ENCODE assay signal across 1 cellular context in the genomic region with DNA sequence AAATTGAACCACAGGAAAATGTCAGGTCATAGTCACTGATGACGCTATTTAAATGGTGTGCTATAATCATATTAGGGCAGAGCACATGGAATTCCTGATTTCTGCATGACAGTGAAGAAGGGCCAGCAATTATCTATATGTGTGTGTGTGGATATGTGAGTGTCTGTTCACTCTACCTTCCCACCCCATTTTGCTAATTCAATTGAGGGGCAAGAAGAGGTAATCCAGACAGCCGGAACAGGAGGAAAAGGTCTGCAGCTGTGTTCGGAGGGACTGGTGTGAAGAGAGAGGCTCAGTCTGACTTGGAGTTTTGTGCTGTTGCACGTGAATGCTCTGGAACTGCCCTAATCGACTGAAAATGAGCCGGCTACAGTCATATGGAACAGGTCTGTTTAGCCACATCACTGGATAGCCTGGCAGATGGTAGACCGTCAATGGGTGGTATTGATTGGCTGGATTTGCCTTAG.
A peak's percentile ranks its signal among the peaks of the same experiment; 100 is the strongest.
TF ChIP-seq lines count a peak whose summit lies in the region.

No MANE protein-coding gene starts in this region.

TF ChIP-seq in SK-N-SH, 30 proteins besides CTCF, POLR2A, EP300 and RAD21 (continued from another document):
- TF ChIP-seq, protein P1, sequence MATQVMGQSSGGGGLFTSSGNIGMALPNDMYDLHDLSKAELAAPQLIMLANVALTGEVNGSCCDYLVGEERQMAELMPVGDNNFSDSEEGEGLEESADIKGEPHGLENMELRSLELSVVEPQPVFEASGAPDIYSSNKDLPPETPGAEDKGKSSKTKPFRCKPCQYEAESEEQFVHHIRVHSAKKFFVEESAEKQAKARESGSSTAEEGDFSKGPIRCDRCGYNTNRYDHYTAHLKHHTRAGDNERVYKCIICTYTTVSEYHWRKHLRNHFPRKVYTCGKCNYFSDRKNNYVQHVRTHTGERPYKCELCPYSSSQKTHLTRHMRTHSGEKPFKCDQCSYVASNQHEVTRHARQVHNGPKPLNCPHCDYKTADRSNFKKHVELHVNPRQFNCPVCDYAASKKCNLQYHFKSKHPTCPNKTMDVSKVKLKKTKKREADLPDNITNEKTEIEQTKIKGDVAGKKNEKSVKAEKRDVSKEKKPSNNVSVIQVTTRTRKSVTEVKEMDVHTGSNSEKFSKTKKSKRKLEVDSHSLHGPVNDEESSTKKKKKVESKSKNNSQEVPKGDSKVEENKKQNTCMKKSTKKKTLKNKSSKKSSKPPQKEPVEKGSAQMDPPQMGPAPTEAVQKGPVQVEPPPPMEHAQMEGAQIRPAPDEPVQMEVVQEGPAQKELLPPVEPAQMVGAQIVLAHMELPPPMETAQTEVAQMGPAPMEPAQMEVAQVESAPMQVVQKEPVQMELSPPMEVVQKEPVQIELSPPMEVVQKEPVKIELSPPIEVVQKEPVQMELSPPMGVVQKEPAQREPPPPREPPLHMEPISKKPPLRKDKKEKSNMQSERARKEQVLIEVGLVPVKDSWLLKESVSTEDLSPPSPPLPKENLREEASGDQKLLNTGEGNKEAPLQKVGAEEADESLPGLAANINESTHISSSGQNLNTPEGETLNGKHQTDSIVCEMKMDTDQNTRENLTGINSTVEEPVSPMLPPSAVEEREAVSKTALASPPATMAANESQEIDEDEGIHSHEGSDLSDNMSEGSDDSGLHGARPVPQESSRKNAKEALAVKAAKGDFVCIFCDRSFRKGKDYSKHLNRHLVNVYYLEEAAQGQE (IDR thresholded peaks at IDR 0.05; ENCODE audit: low read depth, low read length), result no peak
- TF ChIP-seq JUND (IDR thresholded peaks at IDR 0.05) (no peak), FOXM1 (IDR thresholded peaks at IDR 0.05; ENCODE audit: low read depth) (no peak), TEAD4 (IDR thresholded peaks at IDR 0.05; ENCODE audit: borderline replicate concordance, insufficient read depth) (no peak), ELF1 (IDR thresholded peaks at IDR 0.05) (no peak), NFIC (IDR thresholded peaks at IDR 0.05; ENCODE audit: borderline replicate concordance) (no peak), RFX5 (IDR thresholded peaks at IDR 0.05; ENCODE audit: low read length) (peak; percentile 89), FOXJ3 (CRISPR knock-in tag; IDR thresholded peaks at IDR 0.05) (peak; percentile 97), GATA2 (CRISPR knock-in tag; IDR thresholded peaks at IDR 0.05) (peak; percentile 92), YY1 (IDR thresholded peaks at IDR 0.05; ENCODE audit: low read depth) (no peak), MXI1 (IDR thresholded peaks at IDR 0.05; ENCODE audit: low read depth, low read length) (peak; percentile 95), TAF1 (IDR thresholded peaks at IDR 0.05; ENCODE audit: borderline replicate concordance, low read depth, low read length) (no peak), FOSL2 (IDR thresholded peaks at IDR 0.05; ENCODE audit: borderline replicate concordance, low read depth) (no peak), TCF12 (IDR thresholded peaks at IDR 0.05) (peak; percentile 53), RCOR1 (IDR thresholded peaks at IDR 0.05; ENCODE audit: low read length) (peak; percentile 100), SIN3A (IDR thresholded peaks at IDR 0.05; ENCODE audit: borderline replicate concordance, low read depth, low read length) (no peak), EZH2phosphoT487 (IDR thresholded peaks at IDR 0.05; ENCODE audit: borderline replicate concordance, low read depth) (no peak), RXRA (IDR thresholded peaks at IDR 0.05; ENCODE audit: borderline replicate concordance, low read depth) (no peak), POLR2AphosphoS5 (IDR thresholded peaks at IDR 0.05; ENCODE audit: low read depth, low read length) (0 out of 2 replicates have a peak, but pooled peaks have one; percentile 47), SMC3 (IDR thresholded peaks at IDR 0.05; ENCODE audit: low read depth, low read length) (no peak; the same call in 1 of the 2 replicates), GABPA (IDR thresholded peaks at IDR 0.05; ENCODE audit: low read depth) (no peak), CHD2 (IDR thresholded peaks at IDR 0.05; ENCODE audit: low read length, partially characterized antibody) (peak; percentile 81), NRF1 (IDR thresholded peaks at IDR 0.05; ENCODE audit: low read depth, low read length) (no peak)
- TF ChIP-seq, protein P2, sequence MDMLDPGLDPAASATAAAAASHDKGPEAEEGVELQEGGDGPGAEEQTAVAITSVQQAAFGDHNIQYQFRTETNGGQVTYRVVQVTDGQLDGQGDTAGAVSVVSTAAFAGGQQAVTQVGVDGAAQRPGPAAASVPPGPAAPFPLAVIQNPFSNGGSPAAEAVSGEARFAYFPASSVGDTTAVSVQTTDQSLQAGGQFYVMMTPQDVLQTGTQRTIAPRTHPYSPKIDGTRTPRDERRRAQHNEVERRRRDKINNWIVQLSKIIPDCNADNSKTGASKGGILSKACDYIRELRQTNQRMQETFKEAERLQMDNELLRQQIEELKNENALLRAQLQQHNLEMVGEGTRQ (IDR thresholded peaks at IDR 0.05; ENCODE audit: borderline replicate concordance, low read depth, low read length), result no peak
- TF ChIP-seq, protein P3, sequence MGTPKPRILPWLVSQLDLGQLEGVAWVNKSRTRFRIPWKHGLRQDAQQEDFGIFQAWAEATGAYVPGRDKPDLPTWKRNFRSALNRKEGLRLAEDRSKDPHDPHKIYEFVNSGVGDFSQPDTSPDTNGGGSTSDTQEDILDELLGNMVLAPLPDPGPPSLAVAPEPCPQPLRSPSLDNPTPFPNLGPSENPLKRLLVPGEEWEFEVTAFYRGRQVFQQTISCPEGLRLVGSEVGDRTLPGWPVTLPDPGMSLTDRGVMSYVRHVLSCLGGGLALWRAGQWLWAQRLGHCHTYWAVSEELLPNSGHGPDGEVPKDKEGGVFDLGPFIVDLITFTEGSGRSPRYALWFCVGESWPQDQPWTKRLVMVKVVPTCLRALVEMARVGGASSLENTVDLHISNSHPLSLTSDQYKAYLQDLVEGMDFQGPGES (IDR thresholded peaks at IDR 0.05; ENCODE audit: low read depth, low read length), result no peak
- TF ChIP-seq, protein P4, sequence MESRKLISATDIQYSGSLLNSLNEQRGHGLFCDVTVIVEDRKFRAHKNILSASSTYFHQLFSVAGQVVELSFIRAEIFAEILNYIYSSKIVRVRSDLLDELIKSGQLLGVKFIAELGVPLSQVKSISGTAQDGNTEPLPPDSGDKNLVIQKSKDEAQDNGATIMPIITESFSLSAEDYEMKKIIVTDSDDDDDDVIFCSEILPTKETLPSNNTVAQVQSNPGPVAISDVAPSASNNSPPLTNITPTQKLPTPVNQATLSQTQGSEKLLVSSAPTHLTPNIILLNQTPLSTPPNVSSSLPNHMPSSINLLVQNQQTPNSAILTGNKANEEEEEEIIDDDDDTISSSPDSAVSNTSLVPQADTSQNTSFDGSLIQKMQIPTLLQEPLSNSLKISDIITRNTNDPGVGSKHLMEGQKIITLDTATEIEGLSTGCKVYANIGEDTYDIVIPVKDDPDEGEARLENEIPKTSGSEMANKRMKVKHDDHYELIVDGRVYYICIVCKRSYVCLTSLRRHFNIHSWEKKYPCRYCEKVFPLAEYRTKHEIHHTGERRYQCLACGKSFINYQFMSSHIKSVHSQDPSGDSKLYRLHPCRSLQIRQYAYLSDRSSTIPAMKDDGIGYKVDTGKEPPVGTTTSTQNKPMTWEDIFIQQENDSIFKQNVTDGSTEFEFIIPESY (IDR thresholded peaks at IDR 0.05; ENCODE audit: borderline replicate concordance, low read depth), result no peak
- TF ChIP-seq, protein P5, sequence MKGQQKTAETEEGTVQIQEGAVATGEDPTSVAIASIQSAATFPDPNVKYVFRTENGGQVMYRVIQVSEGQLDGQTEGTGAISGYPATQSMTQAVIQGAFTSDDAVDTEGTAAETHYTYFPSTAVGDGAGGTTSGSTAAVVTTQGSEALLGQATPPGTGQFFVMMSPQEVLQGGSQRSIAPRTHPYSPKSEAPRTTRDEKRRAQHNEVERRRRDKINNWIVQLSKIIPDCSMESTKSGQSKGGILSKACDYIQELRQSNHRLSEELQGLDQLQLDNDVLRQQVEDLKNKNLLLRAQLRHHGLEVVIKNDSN (IDR thresholded peaks at IDR 0.05; ENCODE audit: borderline replicate concordance, low read depth), result no peak
- TF ChIP-seq, protein P6, sequence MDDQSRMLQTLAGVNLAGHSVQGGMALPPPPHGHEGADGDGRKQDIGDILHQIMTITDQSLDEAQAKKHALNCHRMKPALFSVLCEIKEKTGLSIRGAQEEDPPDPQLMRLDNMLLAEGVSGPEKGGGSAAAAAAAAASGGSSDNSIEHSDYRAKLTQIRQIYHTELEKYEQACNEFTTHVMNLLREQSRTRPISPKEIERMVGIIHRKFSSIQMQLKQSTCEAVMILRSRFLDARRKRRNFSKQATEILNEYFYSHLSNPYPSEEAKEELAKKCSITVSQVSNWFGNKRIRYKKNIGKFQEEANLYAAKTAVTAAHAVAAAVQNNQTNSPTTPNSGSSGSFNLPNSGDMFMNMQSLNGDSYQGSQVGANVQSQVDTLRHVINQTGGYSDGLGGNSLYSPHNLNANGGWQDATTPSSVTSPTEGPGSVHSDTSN (IDR thresholded peaks at IDR 0.05), result no peak
